ENCODE assay signal across 14 cellular contexts in genomic region chr17:55609737-55610201, GRCh38.
DNase-seq lines count a peak whose midpoint lies in the region; ATAC-seq and TF ChIP-seq lines count a peak whose summit lies in the region.
"Had no signal": no experiment of that assay in that cellular context is flagged by ENCODE, and none has a peak within 500 bp of the region (broad histone marks: within the 10 kb centered on the region; RNA-seq: fewer than 3 reads in every experiment).

No MANE protein-coding gene starts in this region.

- H3K4me3 ChIP-seq in WERI-Rb-1 (ENCODE audit: low read depth, low read length) (no peak overlapping the region), skeletal muscle cell (ENCODE audit: low read depth, low read length) (no peak overlapping the region), suprapubic skin (no peak overlapping the region), esophagus muscularis mucosa (no peak overlapping the region)

- H3K27ac ChIP-seq in WERI-Rb-1 (peak overlapping the region; percentile 14), suprapubic skin (no peak overlapping the region), esophagus muscularis mucosa (replicated peaks in 1 of 4) (peak overlapping the region in 2 of 4 donors; percentile 41 to 56)
- H3K27ac ChIP-seq: foreskin keratinocyte had no signal

- peak; percentile 43 for DNase-seq in Caki2 (ENCODE audit: low read depth)
- DNase-seq in WERI-Rb-1 = no peak
- DNase-seq in left ventricle myocardium superior = peak; percentile 39
- DNase-seq in skeletal muscle cell (ENCODE audit: low read depth) = peak; percentile 54
- no peak for DNase-seq in suprapubic skin (ENCODE audit: low spot score in 2 of 2)
- no peak for DNase-seq in stimulated activated CD4-positive, alpha-beta T cell treated with anti-CD3 and anti-CD28 coated beads, Interleukin-15, amount 100 ng/mL, for 24 hours
- no peak for DNase-seq in NCI-H2227 treated with DMSO at 0.1 percent for 48 hours (lab: John Stamatoyannopoulos, UW)
- DNase-seq in esophagus muscularis mucosa (ENCODE audit: extremely low spot score) = no peak
- DNase-seq: activated effector memory CD4-positive, alpha-beta T cell treated with Interleukin-2 at 50 U/mL for 16 hours; foreskin keratinocyte; NCI-H1092; NCI-H526; trophoblast cell had no signal

- H3K27me3 ChIP-seq in WERI-Rb-1 (ENCODE audit: insufficient read depth, low read depth, severe bottlenecking) = no peaks in the 10 kb centered on the region
- no peaks in the 10 kb centered on the region for H3K27me3 ChIP-seq in suprapubic skin
- H3K27me3 ChIP-seq in esophagus muscularis mucosa = no peaks in the 10 kb centered on the region
- H3K27me3 ChIP-seq: foreskin keratinocyte had no signal

- intact Hi-C loops in left ventricle myocardium superior (cut with micrococcal nuclease) (no loop called here), esophagus muscularis mucosa (cut with DNase I) (no loop called here)

- TF ChIP-seq POLR2A in suprapubic skin (IDR thresholded peaks at IDR 0.05) (no peak), esophagus muscularis mucosa (IDR thresholded peaks at IDR 0.05; ENCODE audit: low read depth) (no peak)

- H3K36me3 ChIP-seq in WERI-Rb-1 (no peaks in the 10 kb centered on the region), suprapubic skin (no peaks in the 10 kb centered on the region), esophagus muscularis mucosa (no peaks in the 10 kb centered on the region)

- H3K9me3 ChIP-seq in WERI-Rb-1 (ENCODE audit: severe bottlenecking) (no peaks in the 10 kb centered on the region), suprapubic skin (no peaks in the 10 kb centered on the region), esophagus muscularis mucosa (no peaks in the 10 kb centered on the region)

- ATAC-seq in left ventricle myocardium superior = peak; percentile 76
- ATAC-seq: activated CD4-positive, CD25-positive, alpha-beta regulatory T cell treated with anti-CD3 and anti-CD28 coated beads, Interleukin-2, amount 50 U/mL, for 24 hours; foreskin keratinocyte had no signal

- in situ Hi-C loops in Caki2 (cut with HindIII; ENCODE audit: low pct_unique_long_range_greater_than_20kb, low sequenced_read_pairs) = no loop called here

- H3K4me1 ChIP-seq in suprapubic skin = no peaks in the 10 kb centered on the region
- peaks cover 0 to 48% (median 31%) of the 10 kb centered on the region in 4 donors for H3K4me1 ChIP-seq in esophagus muscularis mucosa
- H3K4me1 ChIP-seq: foreskin keratinocyte had no signal

- WGBS in suprapubic skin = 75% methylated on average over 3 of the region's 3 CpGs
- WGBS in esophagus muscularis mucosa = 63% methylated on average over 3 of the region's 3 CpGs

- TF ChIP-seq CTCF in WERI-Rb-1 (IDR thresholded peaks at IDR 0.05; ENCODE audit: low read depth, low read length) = no peak
- TF ChIP-seq CTCF in suprapubic skin (IDR thresholded peaks at IDR 0.05) = no peak
- no peak for TF ChIP-seq CTCF in esophagus muscularis mucosa (IDR thresholded peaks at IDR 0.05)

- TF ChIP-seq EP300 in suprapubic skin (IDR thresholded peaks at IDR 0.05) (no peak), esophagus muscularis mucosa (IDR thresholded peaks at IDR 0.05) (no peak)

Comparison
In these comparisons a context has a peak if more than half of its experiments do, and no peak if none do; other contexts are left out.
1. DNase-seq: peak in Caki2 (single experiment), left ventricle myocardium superior (single experiment) and skeletal muscle cell (single experiment); none in WERI-Rb-1 (single experiment), suprapubic skin (0 of 2), stimulated activated CD4-positive, alpha-beta T cell treated with anti-CD3 and anti-CD28 coated beads, Interleukin-15, amount 100 ng/mL, for 24 hours (single experiment), NCI-H2227 treated with DMSO at 0.1 percent for 48 hours (single experiment) and esophagus muscularis mucosa (single experiment).